ENCODE assay signal across 19 cellular contexts in the genomic region with DNA sequence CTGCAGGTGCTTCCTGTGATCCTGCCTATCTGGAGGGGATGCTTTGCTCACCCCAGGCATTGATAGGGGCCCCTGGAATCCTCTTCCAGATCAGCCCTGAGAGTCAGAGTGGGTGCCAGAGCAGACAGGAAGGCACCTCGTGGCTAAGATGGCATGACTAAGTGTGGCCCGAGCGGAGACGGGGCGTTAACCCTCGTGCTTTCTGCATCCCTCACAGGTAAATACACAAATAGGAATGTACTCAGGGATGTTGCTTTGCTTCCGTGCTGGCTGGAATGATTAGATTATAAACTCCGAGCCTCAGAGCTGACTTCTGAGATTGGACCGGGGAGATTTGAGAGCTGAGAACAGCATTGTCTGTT.
"Had no signal": no experiment of that assay in that cellular context is flagged by ENCODE, and none has a peak within 500 bp of the region (broad histone marks: within the 10 kb centered on the region; RNA-seq: fewer than 3 reads in every experiment).

No MANE protein-coding gene starts in this region.

- H3K4me1 ChIP-seq: foreskin keratinocyte, right atrium auricular region, suprapubic skin, tibial artery, upper lobe of left lung, uterus had no signal

- H3K27ac ChIP-seq: coronary artery, foreskin keratinocyte, right atrium auricular region, suprapubic skin, tibial artery, upper lobe of left lung, uterus had no signal

- H3K4me2 ChIP-seq: smooth muscle cell had no signal

- H3K4me3 ChIP-seq: coronary artery, right atrium auricular region, smooth muscle cell, suprapubic skin, tibial artery, upper lobe of left lung, uterus had no signal

- ATAC-seq: foreskin keratinocyte; left colon; stimulated activated effector memory CD8-positive, alpha-beta T cell treated with anti-CD3 and anti-CD28 coated beads, Interleukin-12 subunit alpha, Interleukin-12 subunit beta, amount 100 ng/mL, for 72 hours; stimulated activated naive CD8-positive, alpha-beta T cell treated with anti-CD3 and anti-CD28 coated beads, Interleukin-15, Interleukin-2, amounts not matched to agents 100 U/mL and 50 U/mL, for 24 hours had no signal

- DNase-seq: effector CD4-positive, alpha-beta T cell; endodermal cell; erythroblast; foreskin keratinocyte; hippocampal formation; left colon; mesendoderm; naive B cell; stimulated activated CD4-positive, alpha-beta T cell treated with anti-CD3 and anti-CD28 coated beads, Interleukin-4, amount 100 ng/mL, for 1 hour; stimulated activated CD8-positive, alpha-beta memory T cell treated with anti-CD3 and anti-CD28 coated beads, Interleukin-4, amount 100 ng/mL, for 48 hours; stimulated activated naive CD8-positive, alpha-beta T cell treated with anti-CD3 and anti-CD28 coated beads, Interleukin-15, Interleukin-2, amounts not matched to agents 100 U/mL and 50 U/mL, for 24 hours; tibial artery; uterus had no signal

- H3K9me3 ChIP-seq: suprapubic skin, tibial artery, upper lobe of left lung, uterus had no signal

- H3K36me3 ChIP-seq: right atrium auricular region, suprapubic skin, tibial artery, upper lobe of left lung, uterus had no signal

- H3K27me3 ChIP-seq: foreskin keratinocyte, right atrium auricular region, upper lobe of left lung, uterus had no signal
